27 cellular contexts compared by ENCODE assay signal in the genomic region with DNA sequence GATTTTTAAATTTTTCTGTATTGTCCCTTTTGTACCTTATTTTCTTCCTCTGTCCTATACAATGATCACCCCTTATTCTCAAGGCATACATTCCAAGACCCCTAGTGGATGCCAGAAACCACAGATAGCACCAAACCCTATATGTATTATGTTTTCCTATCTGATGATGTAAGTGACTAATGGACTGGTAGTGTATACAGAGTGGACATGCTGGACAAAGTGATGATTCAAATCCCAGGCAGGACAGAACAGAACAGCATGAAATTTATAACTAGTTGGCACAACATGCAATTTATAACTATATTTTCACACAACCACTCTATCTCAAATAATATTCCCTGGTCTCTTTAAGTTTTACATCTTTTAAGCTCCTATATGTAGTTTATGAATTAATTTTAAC.
"Had no signal": no experiment of that assay in that cellular context is flagged by ENCODE, and none has a peak within 500 bp of the region (broad histone marks: within the 10 kb centered on the region; RNA-seq: fewer than 3 reads in every experiment).

No MANE protein-coding gene starts in this region.

- H3K4me3 ChIP-seq: breast epithelium, MG63, SJCRH30 had no signal

- ATAC-seq: activated CD4-positive, CD25-positive, alpha-beta regulatory T cell treated with anti-CD3 and anti-CD28 coated beads, Interleukin-2, amount 50 U/mL, for 24 hours; activated CD8-positive, alpha-beta T cell treated with anti-CD3 and anti-CD28 coated beads for 36 hours; activated T-cell treated with anti-CD3 and anti-CD28 coated beads, Interleukin-2, amount 50 U/mL, for 72 hours; Panc1 had no signal

- H3K36me3 ChIP-seq: breast epithelium, MG63, SJCRH30 had no signal

- H3K27me3 ChIP-seq: breast epithelium, MG63, SJCRH30 had no signal

- H3K27ac ChIP-seq: breast epithelium, SJCRH30 had no signal

- H3K9ac ChIP-seq: SK-N-SH had no signal

- H3K9me3 ChIP-seq: breast epithelium, MG63, SJCRH30, SK-N-SH had no signal

- H3K4me1 ChIP-seq: breast epithelium, SJCRH30 had no signal

- H3K4me2 ChIP-seq: SK-N-SH had no signal

- DNase-seq: activated CD4-positive, alpha-beta T cell treated with anti-CD3 and anti-CD28 coated beads for 4 hours; activated CD8-positive, alpha-beta memory T cell treated with anti-CD3 and anti-CD28 coated beads, Interleukin-2, amount 50 U/mL, for 4 hours; activated CD8-positive, alpha-beta T cell treated with anti-CD3 and anti-CD28 coated beads for 36 hours; activated gamma-delta T cell treated with Interleukin-2 at 50 U/mL for 16 hours; activated naive CD4-positive, alpha-beta T cell treated with anti-CD3 and anti-CD28 coated beads, Interleukin-2, amount 10 ng/mL, durations not matched to agents 7 days and 5 days; activated naive CD8-positive, alpha-beta T cell treated with anti-CD3 and anti-CD28 coated beads for 36 hours; activated T-cell treated with anti-CD3 and anti-CD28 coated beads, Interleukin-2, amount 50 U/mL, for 72 hours; anterior cingulate cortex; central memory CD4-positive, alpha-beta T cell; MG63; MV-4-11; NCI-H1092 treated with DMSO at 0.1 percent for 48 hours; NCI-H1417 treated with DMSO at 0.1 percent for 48 hours; NCI-H1694; NCI-H2029; NCI-H345; NCI-H510A; NCI-H526 treated with DMSO at 0.1 percent for 48 hours; NK-92 treated with Interleukin-12 subunit alpha and Interleukin-12 subunit beta, amount 100 ng/mL, for 24 hours; OCI-M1; Right ventricle myocardium superior; RPMI8226; SJCRH30; SK-N-SH had no signal
